In the genomic region with DNA sequence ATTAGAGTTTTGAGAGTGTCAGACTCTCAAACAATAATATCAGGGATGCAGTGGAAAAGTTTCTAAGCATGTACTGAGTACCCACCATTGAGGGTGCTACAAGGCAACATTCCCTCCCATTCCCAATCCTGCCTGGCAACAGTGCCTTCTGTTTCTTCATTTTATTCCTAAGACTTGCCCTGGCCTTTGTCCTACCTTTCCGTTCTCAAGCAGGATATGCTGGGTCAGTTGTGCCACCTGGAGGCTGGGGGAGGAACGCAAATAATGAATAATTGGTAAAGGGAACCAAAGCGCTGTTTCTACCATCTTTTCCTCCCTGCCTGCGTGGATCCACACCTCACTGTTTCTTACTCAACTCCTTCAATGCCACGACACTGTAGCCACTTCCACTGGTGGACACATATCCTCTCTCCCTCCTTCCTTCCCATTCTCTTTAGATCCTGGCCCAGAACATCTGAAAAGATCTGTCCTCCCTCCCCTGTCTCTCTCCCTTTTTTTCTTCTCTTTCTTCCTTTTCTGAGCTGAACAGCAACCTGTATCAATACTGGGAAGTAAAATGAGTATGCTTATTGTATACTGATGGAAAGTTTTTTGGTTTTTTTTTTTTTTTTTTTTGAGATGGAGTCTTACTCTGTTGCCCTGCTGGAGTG, we compare ENCODE assay signal across 1 cellular context.
TF ChIP-seq lines count a peak whose summit lies in the region.

No MANE protein-coding gene starts in this region.

TF ChIP-seq in HepG2, 621 proteins besides CTCF, POLR2A, EP300 and RAD21 (continued from another document and continues in another):
- TF ChIP-seq, protein P1, sequence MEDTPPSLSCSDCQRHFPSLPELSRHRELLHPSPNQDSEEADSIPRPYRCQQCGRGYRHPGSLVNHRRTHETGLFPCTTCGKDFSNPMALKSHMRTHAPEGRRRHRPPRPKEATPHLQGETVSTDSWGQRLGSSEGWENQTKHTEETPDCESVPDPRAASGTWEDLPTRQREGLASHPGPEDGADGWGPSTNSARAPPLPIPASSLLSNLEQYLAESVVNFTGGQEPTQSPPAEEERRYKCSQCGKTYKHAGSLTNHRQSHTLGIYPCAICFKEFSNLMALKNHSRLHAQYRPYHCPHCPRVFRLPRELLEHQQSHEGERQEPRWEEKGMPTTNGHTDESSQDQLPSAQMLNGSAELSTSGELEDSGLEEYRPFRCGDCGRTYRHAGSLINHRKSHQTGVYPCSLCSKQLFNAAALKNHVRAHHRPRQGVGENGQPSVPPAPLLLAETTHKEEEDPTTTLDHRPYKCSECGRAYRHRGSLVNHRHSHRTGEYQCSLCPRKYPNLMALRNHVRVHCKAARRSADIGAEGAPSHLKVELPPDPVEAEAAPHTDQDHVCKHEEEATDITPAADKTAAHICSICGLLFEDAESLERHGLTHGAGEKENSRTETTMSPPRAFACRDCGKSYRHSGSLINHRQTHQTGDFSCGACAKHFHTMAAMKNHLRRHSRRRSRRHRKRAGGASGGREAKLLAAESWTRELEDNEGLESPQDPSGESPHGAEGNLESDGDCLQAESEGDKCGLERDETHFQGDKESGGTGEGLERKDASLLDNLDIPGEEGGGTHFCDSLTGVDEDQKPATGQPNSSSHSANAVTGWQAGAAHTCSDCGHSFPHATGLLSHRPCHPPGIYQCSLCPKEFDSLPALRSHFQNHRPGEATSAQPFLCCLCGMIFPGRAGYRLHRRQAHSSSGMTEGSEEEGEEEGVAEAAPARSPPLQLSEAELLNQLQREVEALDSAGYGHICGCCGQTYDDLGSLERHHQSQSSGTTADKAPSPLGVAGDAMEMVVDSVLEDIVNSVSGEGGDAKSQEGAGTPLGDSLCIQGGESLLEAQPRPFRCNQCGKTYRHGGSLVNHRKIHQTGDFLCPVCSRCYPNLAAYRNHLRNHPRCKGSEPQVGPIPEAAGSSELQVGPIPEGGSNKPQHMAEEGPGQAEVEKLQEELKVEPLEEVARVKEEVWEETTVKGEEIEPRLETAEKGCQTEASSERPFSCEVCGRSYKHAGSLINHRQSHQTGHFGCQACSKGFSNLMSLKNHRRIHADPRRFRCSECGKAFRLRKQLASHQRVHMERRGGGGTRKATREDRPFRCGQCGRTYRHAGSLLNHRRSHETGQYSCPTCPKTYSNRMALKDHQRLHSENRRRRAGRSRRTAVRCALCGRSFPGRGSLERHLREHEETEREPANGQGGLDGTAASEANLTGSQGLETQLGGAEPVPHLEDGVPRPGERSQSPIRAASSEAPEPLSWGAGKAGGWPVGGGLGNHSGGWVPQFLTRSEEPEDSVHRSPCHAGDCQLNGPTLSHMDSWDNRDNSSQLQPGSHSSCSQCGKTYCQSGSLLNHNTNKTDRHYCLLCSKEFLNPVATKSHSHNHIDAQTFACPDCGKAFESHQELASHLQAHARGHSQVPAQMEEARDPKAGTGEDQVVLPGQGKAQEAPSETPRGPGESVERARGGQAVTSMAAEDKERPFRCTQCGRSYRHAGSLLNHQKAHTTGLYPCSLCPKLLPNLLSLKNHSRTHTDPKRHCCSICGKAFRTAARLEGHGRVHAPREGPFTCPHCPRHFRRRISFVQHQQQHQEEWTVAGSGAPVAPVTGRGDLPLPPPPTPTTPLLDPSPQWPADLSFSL (CRISPR knock-in tag; IDR thresholded peaks at IDR 0.05), result no peak
- TF ChIP-seq, protein P2, sequence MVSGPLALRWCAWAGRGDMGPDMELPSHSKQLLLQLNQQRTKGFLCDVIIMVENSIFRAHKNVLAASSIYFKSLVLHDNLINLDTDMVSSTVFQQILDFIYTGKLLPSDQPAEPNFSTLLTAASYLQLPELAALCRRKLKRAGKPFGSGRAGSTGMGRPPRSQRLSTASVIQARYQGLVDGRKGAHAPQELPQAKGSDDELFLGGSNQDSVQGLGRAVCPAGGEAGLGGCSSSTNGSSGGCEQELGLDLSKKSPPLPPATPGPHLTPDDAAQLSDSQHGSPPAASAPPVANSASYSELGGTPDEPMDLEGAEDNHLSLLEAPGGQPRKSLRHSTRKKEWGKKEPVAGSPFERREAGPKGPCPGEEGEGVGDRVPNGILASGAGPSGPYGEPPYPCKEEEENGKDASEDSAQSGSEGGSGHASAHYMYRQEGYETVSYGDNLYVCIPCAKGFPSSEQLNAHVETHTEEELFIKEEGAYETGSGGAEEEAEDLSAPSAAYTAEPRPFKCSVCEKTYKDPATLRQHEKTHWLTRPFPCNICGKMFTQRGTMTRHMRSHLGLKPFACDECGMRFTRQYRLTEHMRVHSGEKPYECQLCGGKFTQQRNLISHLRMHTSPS (CRISPR knock-in tag; IDR thresholded peaks at IDR 0.05; ENCODE audit: low read depth), result no peak
- TF ChIP-seq RARG (CRISPR knock-in tag; IDR thresholded peaks at IDR 0.05; ENCODE audit: low read depth), result no peak
- TF ChIP-seq, protein P3, sequence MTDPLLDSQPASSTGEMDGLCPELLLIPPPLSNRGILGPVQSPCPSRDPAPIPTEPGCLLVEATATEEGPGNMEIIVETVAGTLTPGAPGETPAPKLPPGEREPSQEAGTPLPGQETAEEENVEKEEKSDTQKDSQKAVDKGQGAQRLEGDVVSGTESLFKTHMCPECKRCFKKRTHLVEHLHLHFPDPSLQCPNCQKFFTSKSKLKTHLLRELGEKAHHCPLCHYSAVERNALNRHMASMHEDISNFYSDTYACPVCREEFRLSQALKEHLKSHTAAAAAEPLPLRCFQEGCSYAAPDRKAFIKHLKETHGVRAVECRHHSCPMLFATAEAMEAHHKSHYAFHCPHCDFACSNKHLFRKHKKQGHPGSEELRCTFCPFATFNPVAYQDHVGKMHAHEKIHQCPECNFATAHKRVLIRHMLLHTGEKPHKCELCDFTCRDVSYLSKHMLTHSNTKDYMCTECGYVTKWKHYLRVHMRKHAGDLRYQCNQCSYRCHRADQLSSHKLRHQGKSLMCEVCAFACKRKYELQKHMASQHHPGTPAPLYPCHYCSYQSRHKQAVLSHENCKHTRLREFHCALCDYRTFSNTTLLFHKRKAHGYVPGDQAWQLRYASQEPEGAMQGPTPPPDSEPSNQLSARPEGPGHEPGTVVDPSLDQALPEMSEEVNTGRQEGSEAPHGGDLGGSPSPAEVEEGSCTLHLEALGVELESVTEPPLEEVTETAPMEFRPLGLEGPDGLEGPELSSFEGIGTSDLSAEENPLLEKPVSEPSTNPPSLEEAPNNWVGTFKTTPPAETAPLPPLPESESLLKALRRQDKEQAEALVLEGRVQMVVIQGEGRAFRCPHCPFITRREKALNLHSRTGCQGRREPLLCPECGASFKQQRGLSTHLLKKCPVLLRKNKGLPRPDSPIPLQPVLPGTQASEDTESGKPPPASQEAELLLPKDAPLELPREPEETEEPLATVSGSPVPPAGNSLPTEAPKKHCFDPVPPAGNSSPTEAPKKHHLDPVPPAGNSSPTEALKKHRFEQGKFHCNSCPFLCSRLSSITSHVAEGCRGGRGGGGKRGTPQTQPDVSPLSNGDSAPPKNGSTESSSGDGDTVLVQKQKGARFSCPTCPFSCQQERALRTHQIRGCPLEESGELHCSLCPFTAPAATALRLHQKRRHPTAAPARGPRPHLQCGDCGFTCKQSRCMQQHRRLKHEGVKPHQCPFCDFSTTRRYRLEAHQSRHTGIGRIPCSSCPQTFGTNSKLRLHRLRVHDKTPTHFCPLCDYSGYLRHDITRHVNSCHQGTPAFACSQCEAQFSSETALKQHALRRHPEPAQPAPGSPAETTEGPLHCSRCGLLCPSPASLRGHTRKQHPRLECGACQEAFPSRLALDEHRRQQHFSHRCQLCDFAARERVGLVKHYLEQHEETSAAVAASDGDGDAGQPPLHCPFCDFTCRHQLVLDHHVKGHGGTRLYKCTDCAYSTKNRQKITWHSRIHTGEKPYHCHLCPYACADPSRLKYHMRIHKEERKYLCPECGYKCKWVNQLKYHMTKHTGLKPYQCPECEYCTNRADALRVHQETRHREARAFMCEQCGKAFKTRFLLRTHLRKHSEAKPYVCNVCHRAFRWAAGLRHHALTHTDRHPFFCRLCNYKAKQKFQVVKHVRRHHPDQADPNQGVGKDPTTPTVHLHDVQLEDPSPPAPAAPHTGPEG (CRISPR knock-in tag; IDR thresholded peaks at IDR 0.05), result no peak
- TF ChIP-seq, protein P4, sequence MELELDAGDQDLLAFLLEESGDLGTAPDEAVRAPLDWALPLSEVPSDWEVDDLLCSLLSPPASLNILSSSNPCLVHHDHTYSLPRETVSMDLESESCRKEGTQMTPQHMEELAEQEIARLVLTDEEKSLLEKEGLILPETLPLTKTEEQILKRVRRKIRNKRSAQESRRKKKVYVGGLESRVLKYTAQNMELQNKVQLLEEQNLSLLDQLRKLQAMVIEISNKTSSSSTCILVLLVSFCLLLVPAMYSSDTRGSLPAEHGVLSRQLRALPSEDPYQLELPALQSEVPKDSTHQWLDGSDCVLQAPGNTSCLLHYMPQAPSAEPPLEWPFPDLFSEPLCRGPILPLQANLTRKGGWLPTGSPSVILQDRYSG (CRISPR knock-in tag; IDR thresholded peaks at IDR 0.05), result no peak
- TF ChIP-seq, protein P5, sequence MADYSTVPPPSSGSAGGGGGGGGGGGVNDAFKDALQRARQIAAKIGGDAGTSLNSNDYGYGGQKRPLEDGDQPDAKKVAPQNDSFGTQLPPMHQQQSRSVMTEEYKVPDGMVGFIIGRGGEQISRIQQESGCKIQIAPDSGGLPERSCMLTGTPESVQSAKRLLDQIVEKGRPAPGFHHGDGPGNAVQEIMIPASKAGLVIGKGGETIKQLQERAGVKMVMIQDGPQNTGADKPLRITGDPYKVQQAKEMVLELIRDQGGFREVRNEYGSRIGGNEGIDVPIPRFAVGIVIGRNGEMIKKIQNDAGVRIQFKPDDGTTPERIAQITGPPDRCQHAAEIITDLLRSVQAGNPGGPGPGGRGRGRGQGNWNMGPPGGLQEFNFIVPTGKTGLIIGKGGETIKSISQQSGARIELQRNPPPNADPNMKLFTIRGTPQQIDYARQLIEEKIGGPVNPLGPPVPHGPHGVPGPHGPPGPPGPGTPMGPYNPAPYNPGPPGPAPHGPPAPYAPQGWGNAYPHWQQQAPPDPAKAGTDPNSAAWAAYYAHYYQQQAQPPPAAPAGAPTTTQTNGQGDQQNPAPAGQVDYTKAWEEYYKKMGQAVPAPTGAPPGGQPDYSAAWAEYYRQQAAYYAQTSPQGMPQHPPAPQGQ (CRISPR knock-in tag; IDR thresholded peaks at IDR 0.05; ENCODE audit: borderline replicate concordance), result no peak
- TF ChIP-seq JARID2 (CRISPR knock-in tag; IDR thresholded peaks at IDR 0.05; ENCODE audit: insufficient replicate concordance), result no peak
- TF ChIP-seq WIZ (CRISPR knock-in tag; IDR thresholded peaks at IDR 0.05), result no peak
- no peak for TF ChIP-seq GATA4 (IDR thresholded peaks at IDR 0.05; ENCODE audit: borderline replicate concordance, low read depth)
- TF ChIP-seq KLF9 (CRISPR knock-in tag; IDR thresholded peaks at IDR 0.05; ENCODE audit: low read depth), result no peak
- no peak for TF ChIP-seq IRF2 (CRISPR knock-in tag; IDR thresholded peaks at IDR 0.05)
- TF ChIP-seq ZNF564 (CRISPR knock-in tag; IDR thresholded peaks at IDR 0.05), result no peak
- no peak for TF ChIP-seq ZSCAN22 (CRISPR knock-in tag; IDR thresholded peaks at IDR 0.05)
- no peak for TF ChIP-seq ZNF768 (CRISPR knock-in tag; IDR thresholded peaks at IDR 0.05)
- peak; percentile 19; the same call in 1 of the 2 replicates for TF ChIP-seq SALL1 (CRISPR knock-in tag; IDR thresholded peaks at IDR 0.05)
- no peak for TF ChIP-seq PHB2 (IDR thresholded peaks at IDR 0.05; ENCODE audit: partially characterized antibody)
- no peak for TF ChIP-seq MXD4 (CRISPR knock-in tag; IDR thresholded peaks at IDR 0.05)
- no peak for TF ChIP-seq GATAD1 (CRISPR knock-in tag; IDR thresholded peaks at IDR 0.05)
- no peak for TF ChIP-seq SALL2 (CRISPR knock-in tag; IDR thresholded peaks at IDR 0.05)
- TF ChIP-seq FOSL2 (CRISPR knock-in tag; IDR thresholded peaks at IDR 0.05), result 0 out of 2 replicates have a peak, but pooled peaks have one; percentile 9
- TF ChIP-seq RFXAP (CRISPR knock-in tag; IDR thresholded peaks at IDR 0.05; ENCODE audit: borderline replicate concordance), result peak; percentile 92
- TF ChIP-seq, protein P6, sequence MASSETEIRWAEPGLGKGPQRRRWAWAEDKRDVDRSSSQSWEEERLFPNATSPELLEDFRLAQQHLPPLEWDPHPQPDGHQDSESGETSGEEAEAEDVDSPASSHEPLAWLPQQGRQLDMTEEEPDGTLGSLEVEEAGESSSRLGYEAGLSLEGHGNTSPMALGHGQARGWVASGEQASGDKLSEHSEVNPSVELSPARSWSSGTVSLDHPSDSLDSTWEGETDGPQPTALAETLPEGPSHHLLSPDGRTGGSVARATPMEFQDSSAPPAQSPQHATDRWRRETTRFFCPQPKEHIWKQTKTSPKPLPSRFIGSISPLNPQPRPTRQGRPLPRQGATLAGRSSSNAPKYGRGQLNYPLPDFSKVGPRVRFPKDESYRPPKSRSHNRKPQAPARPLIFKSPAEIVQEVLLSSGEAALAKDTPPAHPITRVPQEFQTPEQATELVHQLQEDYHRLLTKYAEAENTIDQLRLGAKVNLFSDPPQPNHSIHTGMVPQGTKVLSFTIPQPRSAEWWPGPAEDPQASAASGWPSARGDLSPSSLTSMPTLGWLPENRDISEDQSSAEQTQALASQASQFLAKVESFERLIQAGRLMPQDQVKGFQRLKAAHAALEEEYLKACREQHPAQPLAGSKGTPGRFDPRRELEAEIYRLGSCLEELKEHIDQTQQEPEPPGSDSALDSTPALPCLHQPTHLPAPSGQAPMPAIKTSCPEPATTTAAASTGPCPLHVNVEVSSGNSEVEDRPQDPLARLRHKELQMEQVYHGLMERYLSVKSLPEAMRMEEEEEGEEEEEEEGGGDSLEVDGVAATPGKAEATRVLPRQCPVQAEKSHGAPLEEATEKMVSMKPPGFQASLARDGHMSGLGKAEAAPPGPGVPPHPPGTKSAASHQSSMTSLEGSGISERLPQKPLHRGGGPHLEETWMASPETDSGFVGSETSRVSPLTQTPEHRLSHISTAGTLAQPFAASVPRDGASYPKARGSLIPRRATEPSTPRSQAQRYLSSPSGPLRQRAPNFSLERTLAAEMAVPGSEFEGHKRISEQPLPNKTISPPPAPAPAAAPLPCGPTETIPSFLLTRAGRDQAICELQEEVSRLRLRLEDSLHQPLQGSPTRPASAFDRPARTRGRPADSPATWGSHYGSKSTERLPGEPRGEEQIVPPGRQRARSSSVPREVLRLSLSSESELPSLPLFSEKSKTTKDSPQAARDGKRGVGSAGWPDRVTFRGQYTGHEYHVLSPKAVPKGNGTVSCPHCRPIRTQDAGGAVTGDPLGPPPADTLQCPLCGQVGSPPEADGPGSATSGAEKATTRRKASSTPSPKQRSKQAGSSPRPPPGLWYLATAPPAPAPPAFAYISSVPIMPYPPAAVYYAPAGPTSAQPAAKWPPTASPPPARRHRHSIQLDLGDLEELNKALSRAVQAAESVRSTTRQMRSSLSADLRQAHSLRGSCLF (CRISPR knock-in tag; IDR thresholded peaks at IDR 0.05; ENCODE audit: borderline replicate concordance), result no peak
- no peak for TF ChIP-seq ZNF569 (CRISPR knock-in tag; IDR thresholded peaks at IDR 0.05; ENCODE audit: borderline replicate concordance)
- TF ChIP-seq, protein P7, sequence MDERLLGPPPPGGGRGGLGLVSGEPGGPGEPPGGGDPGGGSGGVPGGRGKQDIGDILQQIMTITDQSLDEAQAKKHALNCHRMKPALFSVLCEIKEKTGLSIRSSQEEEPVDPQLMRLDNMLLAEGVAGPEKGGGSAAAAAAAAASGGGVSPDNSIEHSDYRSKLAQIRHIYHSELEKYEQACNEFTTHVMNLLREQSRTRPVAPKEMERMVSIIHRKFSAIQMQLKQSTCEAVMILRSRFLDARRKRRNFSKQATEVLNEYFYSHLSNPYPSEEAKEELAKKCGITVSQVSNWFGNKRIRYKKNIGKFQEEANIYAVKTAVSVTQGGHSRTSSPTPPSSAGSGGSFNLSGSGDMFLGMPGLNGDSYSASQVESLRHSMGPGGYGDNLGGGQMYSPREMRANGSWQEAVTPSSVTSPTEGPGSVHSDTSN (CRISPR knock-in tag; IDR thresholded peaks at IDR 0.05), result no peak
- no peak for TF ChIP-seq HOXD1 (CRISPR knock-in tag; IDR thresholded peaks at IDR 0.05)
